In genomic region chr17:28760987-28761562, GRCh38 we compare ENCODE assay signal across 8 cellular contexts. TPM values are rescaled to one million over a fixed set of nuclear protein-coding genes. Genes with fewer than 3 reads are reported as not detected.
A peak's percentile ranks its signal among the peaks of the same experiment; 100 is the strongest.
DNase-seq lines count a peak whose midpoint lies in the region; ATAC-seq, FAIRE-seq and TF ChIP-seq lines count a peak whose summit lies in the region.

No MANE protein-coding gene starts in this region.

- peak overlapping the region; percentile 94; the same call in 1 of the 2 replicates for H3K18ac ChIP-seq in H1 (ENCODE audit: extremely low read depth, low read length)

- TF ChIP-seq RAD21 in H1 (IDR thresholded peaks at IDR 0.05 in 1 of 2, conservative IDR thresholded peaks at IDR 0.05 in 1 of 2; ENCODE audit: low read depth in 2 of 2, low read length in 2 of 2), result no peak; a peak in 1 of 4 replicates

- peaks cover 4 to 22% (median 9%) of the 10 kb centered on the region in 7 donors for H3K4me1 Mint-ChIP-seq in naive thymus-derived CD4-positive, alpha-beta T cell

- H3K9me3 ChIP-seq in H1 (ENCODE audit: insufficient read depth in 2 of 2, low read depth in 1 of 2, low read length in 1 of 2), result no peaks in the 10 kb centered on the region
- no peaks in the 10 kb centered on the region for H3K9me3 ChIP-seq in naive thymus-derived CD4-positive, alpha-beta T cell (ENCODE audit: control insufficient read depth in 2 of 3, low read length in 3 of 3)
- no peaks in the 10 kb centered on the region for H3K9me3 ChIP-seq in ascending aorta

- H3K4me3 Mint-ChIP-seq in naive thymus-derived CD4-positive, alpha-beta T cell, result no peak overlapping the region

- peaks cover 0 to 10% of the 10 kb centered on the region in 2 experiments; a peak in 1 of 4 replicates for H3K79me2 ChIP-seq in H1 (ENCODE audit: control insufficient read depth in 1 of 2, insufficient read depth in 2 of 2, low read length in 2 of 2)

- peak in 1 of 2 experiments; percentile 25; a peak in 1 of 3 replicates for TF ChIP-seq EP300 in H1 (IDR thresholded peaks at IDR 0.05; ENCODE audit: borderline replicate concordance in 1 of 2, low read depth in 2 of 2, low read length in 2 of 2)

- no peak overlapping the region for H3K23ac ChIP-seq in H1 (ENCODE audit: insufficient read length)

- ATAC-seq in naive thymus-derived CD4-positive, alpha-beta T cell, result peak; percentile 50

- H3K56ac ChIP-seq in H1 (replicated peaks; ENCODE audit: insufficient read length, low read depth, low read length), result no peak overlapping the region

- H3K36me3 ChIP-seq in H1 (ENCODE audit: control insufficient read depth in 2 of 4, insufficient read depth in 4 of 4, low read length in 3 of 4) (peaks cover 17 to 36% (median 25%) of the 10 kb centered on the region in 4 experiments), ascending aorta (peaks cover 18 to 37% of the 10 kb centered on the region in 2 donors)
- peaks cover 0 to 68% (median 27%) of the 10 kb centered on the region in 3 experiments for H3K36me3 ChIP-seq in naive thymus-derived CD4-positive, alpha-beta T cell (ENCODE audit: control insufficient read depth in 2 of 3, insufficient read depth in 3 of 3, low read length in 3 of 3)

- 0 out of 2 replicates have a peak overlapping the region, but pooled peaks have one; percentile 20 for H2AK5ac ChIP-seq in H1 (ENCODE audit: low read depth, low read length)

- H4K91ac ChIP-seq in H1 (replicated peaks; ENCODE audit: insufficient read length, low read length), result peak overlapping the region; percentile 78

- H2BK5ac ChIP-seq in H1 (ENCODE audit: low read depth, low read length), result peak overlapping the region; percentile 96; the same call in 1 of the 2 replicates

- no peaks in the 10 kb centered on the region for H3K23me2 ChIP-seq in H1 (ENCODE audit: low read depth, low read length)

- no peak overlapping the region for H4K5ac ChIP-seq in H1 (ENCODE audit: insufficient read length, low read depth, low read length)

- H3K9me3 Mint-ChIP-seq in naive thymus-derived CD4-positive, alpha-beta T cell, result no peaks in the 10 kb centered on the region

- no peak overlapping the region for H3K9ac ChIP-seq in H1 (replicated peaks in 1 of 4; ENCODE audit: extremely low read depth in 1 of 4, low read depth in 3 of 4, low read length in 3 of 4)

- H3K4ac ChIP-seq in H1 (replicated peaks; ENCODE audit: insufficient read length, low read depth, low read length), result no peak overlapping the region

- H3K4me1 ChIP-seq in H1 (replicated peaks in 1 of 4; ENCODE audit: control insufficient read depth in 3 of 4, insufficient read depth in 4 of 4, low read length in 3 of 4) (peaks cover 9 to 25% (median 18%) of the 10 kb centered on the region in 4 experiments), ascending aorta (no peaks in the 10 kb centered on the region)
- no peaks in the 10 kb centered on the region for H3K4me1 ChIP-seq in naive thymus-derived CD4-positive, alpha-beta T cell (ENCODE audit: control insufficient read depth in 2 of 2, insufficient read depth in 2 of 2, low read length in 2 of 2)

- H4K20me1 ChIP-seq in H1 (replicated peaks in 1 of 2; ENCODE audit: control insufficient read depth in 1 of 2, insufficient read depth in 2 of 2, low read length in 2 of 2), result peaks cover 0 to 4% of the 10 kb centered on the region in 2 experiments

- TF ChIP-seq CTCF in H1 (IDR thresholded peaks at IDR 0.05; ENCODE audit: control extremely low read depth in 1 of 3, insufficient read depth in 1 of 3, low read depth in 1 of 3, low read length in 3 of 3), result no peak
- TF ChIP-seq CTCF in ascending aorta (IDR thresholded peaks at IDR 0.05), result no peak

- H3K36me3 Mint-ChIP-seq in naive thymus-derived CD4-positive, alpha-beta T cell, result peaks cover 5 to 36% (median 9%) of the 10 kb centered on the region in 5 donors

- in situ Hi-C loops in G401 (cut with HindIII; ENCODE audit: low sequenced_read_pairs) (loop anchor here (5.0 kb wide), 1 partner anchor 116 kb away; no protein-coding TSS in a partner anchor), ACHN (cut with HindIII; ENCODE audit: low pct_ligation_motif_present, low pct_unique_long_range_greater_than_20kb, low sequenced_read_pairs) (no loop called here)

- H3K27ac Mint-ChIP-seq in naive thymus-derived CD4-positive, alpha-beta T cell, result no peak overlapping the region

- no peak overlapping the region for H2AFZ ChIP-seq in H1 (ENCODE audit: low read length)

- intact Hi-C loops in naive thymus-derived CD4-positive, alpha-beta T cell (cut with micrococcal nuclease), result loop anchor here in 1 of 2 donors (10.0 kb wide), 1 partner anchor 54 kb away; no protein-coding TSS in a partner anchor
- intact Hi-C loops in ascending aorta (cut with DNase I), result loop anchor here (5.0 kb wide), 3 partner anchors 34 to 136 kb away; partner anchors contain the start of genes FLOT2, NEK8 and TLCD1

- H2BK120ac ChIP-seq in H1 (replicated peaks; ENCODE audit: low read depth, low read length), result peak overlapping the region; percentile 52

- POLR2A ChIA-PET in H1 (lab: Charles Lee; ENCODE audit: partially characterized antibody), result interaction anchor here (0.6 to 11.4 kb wide), 24 partner anchors 12 to 188 kb away, joined by 3 to 240 read pairs (median 4); partner anchors contain the start of genes FAM222B, FLOT2, NEK8 and RPL23A
- POLR2A ChIA-PET in naive thymus-derived CD4-positive, alpha-beta T cell (lab: Charles Lee), result interaction anchor here (0.6 to 1.2 kb wide), 8 partner anchors 12 to 416 kb away, joined by 3 to 4 read pairs (median 3); partner anchors contain the start of gene FAM222B

- FAIRE-seq in H1 (lab: Jason Lieb, UNC), result peak; percentile 83

- WGBS in H1 (ENCODE audit: extremely low coverage in 1 of 2, insufficient coverage in 1 of 2, insufficient read length in 1 of 2, insufficient replicate concordance in 2 of 2, low coverage in 1 of 2, low lambda C conversion rate in 2 of 2, missing lambda C conversion rate in 1 of 2), 2 experiments, result 3% methylated on average over 7 of the region's 7 CpGs; no CpG with 5 or more reads in 1 of the 2 experiments

- H3K4me2 ChIP-seq in H1 (ENCODE audit: insufficient read depth in 1 of 2, low read depth in 2 of 2, low read length in 2 of 2), result peak overlapping the region; percentile 51 to 62

- no peaks in the 10 kb centered on the region for H3K27me3 Mint-ChIP-seq in naive thymus-derived CD4-positive, alpha-beta T cell

- H3K27me3 ChIP-seq in H1 (replicated peaks in 1 of 4; ENCODE audit: control insufficient read depth in 3 of 4, extremely low read depth in 1 of 4, insufficient read depth in 3 of 4, low read length in 3 of 4), result no peaks in the 10 kb centered on the region
- no peaks in the 10 kb centered on the region for H3K27me3 ChIP-seq in naive thymus-derived CD4-positive, alpha-beta T cell (ENCODE audit: control insufficient read depth in 2 of 2, insufficient read depth in 2 of 2, low read length in 2 of 2)
- no peaks in the 10 kb centered on the region for H3K27me3 ChIP-seq in ascending aorta

- TF ChIP-seq POLR2A in H1 (IDR thresholded peaks at IDR 0.05; ENCODE audit: control extremely low read depth in 1 of 2, low read depth in 2 of 2, low read length in 2 of 2), result no peak

- no peak overlapping the region for H3K14ac ChIP-seq in H1 (ENCODE audit: insufficient read length)

- peak; percentile 92 for DNase-seq in G401 (ENCODE audit: low spot score)
- peak; percentile 92 for DNase-seq in NCI-H69 (lab: John Stamatoyannopoulos, UW)
- DNase-seq in H1 (ENCODE audit: low read depth in 1 of 2, low spot score in 2 of 2), result peak in 1 of 2 experiments; percentile 83
- DNase-seq in naive thymus-derived CD4-positive, alpha-beta T cell, result no peak
- DNase-seq in HuH-7 (ENCODE audit: low spot score), result no peak
- DNase-seq in activated CD4-positive, CD25-positive, alpha-beta regulatory T cell (lab: John Stamatoyannopoulos, UW), result no peak
- DNase-seq in ascending aorta (ENCODE audit: low spot score in 2 of 2), result no peak
- no peak for DNase-seq in ACHN

- CTCF ChIA-PET in H1 (lab: Charles Lee; ENCODE audit: partially characterized antibody), result interaction anchor here (0.6 to 7.3 kb wide), 19 partner anchors 9 to 192 kb away, joined by 3 to 134 read pairs (median 9); partner anchors contain the start of genes DHRS13, FLOT2, NEK8 and TLCD1
- CTCF ChIA-PET in naive thymus-derived CD4-positive, alpha-beta T cell (lab: Charles Lee), result interaction anchor here (0.7 to 4.7 kb wide), 8 partner anchors 20 to 157 kb away, joined by 3 to 54 read pairs (median 4); partner anchors contain the start of gene DHRS13

- H2BK12ac ChIP-seq in H1 (ENCODE audit: low read depth, low read length), result peak overlapping the region; percentile 89; the same call in 1 of the 2 replicates

- H3K27ac ChIP-seq in H1 (ENCODE audit: low read depth, low read length) (peak overlapping the region; percentile 44; the same call in 1 of the 2 replicates), ascending aorta (no peak overlapping the region)
- no peak overlapping the region for H3K27ac ChIP-seq in naive thymus-derived CD4-positive, alpha-beta T cell (ENCODE audit: low read depth, low read length)

- H3K4me3 ChIP-seq in H1 (ENCODE audit: extremely low read depth in 1 of 4, insufficient read depth in 2 of 4, low read depth in 3 of 4, low read length in 4 of 4) (peak overlapping the region in 2 of 4 experiments; percentile 1 to 26; a peak in 1 of 8 replicates), ascending aorta (no peak overlapping the region)
- no peak overlapping the region for H3K4me3 ChIP-seq in naive thymus-derived CD4-positive, alpha-beta T cell (ENCODE audit: low read length)

- no peak overlapping the region for H4K8ac ChIP-seq in H1 (ENCODE audit: extremely low read depth, insufficient read depth, low read length)

- H3K79me1 ChIP-seq in H1 (ENCODE audit: low read depth, low read length), result no peaks in the 10 kb centered on the region; the same call in 1 of the 2 replicates

- peak overlapping the region; percentile 95 for H2BK20ac ChIP-seq in H1 (ENCODE audit: low read length)

- no peak overlapping the region for H2BK15ac ChIP-seq in H1 (ENCODE audit: low read length)

RNA-seq across cellular contexts. Expression of gene TRAF4, which starts 17.3 kb away (rescaled TPM):
- 51.8 and 69.0 TPM in 2 replicates for total RNA-seq in G401 (2014; rRNA removed; shearing (Covaris generic))
- 167 TPM in 2 replicates for total RNA-seq in H1 (2021; fragmentation: NEBNext Ultra II Directional; extraction: Animal tissue kit (Norgen Biotek cat#: 25700))
- polyA plus RNA-seq in H1 (2011; rRNA removed), result 170 and 282 TPM in 2 replicates
- 199 TPM for polyA plus RNA-seq in H1 (2011; cell fraction: cytosol; rRNA removed)
- 535 TPM for polyA plus RNA-seq in H1 (2011; cell fraction: nucleus; rRNA removed)
- polyA plus RNA-seq in H1 (2012, experiment 1 of 2), result 73.4 to 130 TPM (median 126 TPM) in 4 replicates
- 133 TPM for polyA plus RNA-seq in H1 (2012, experiment 2 of 2)
- 141 TPM for polyA plus RNA-seq in H1 (2013, experiment 1 of 2)
- 132 TPM for polyA plus RNA-seq in H1 (2013, experiment 2 of 2)
- polyA minus RNA-seq in H1 (2011; rRNA and poly(A)+ RNA removed), result 127 and 172 TPM in 2 replicates
- polyA minus RNA-seq in H1 (2011; cell fraction: cytosol; rRNA and poly(A)+ RNA removed), result 127 TPM
- polyA minus RNA-seq in H1 (2011; cell fraction: nucleus; rRNA and poly(A)+ RNA removed), result 288 TPM
- 100 to 1,000 TPM in 2 of 5 experiments, 10 to 100 TPM in 3; 22.3 to 228 (median 81.6) TPM for total RNA-seq in naive thymus-derived CD4-positive, alpha-beta T cell
- 1 to 10 TPM; 1.3 to 2.3 TPM for polyA plus RNA-seq in naive thymus-derived CD4-positive, alpha-beta T cell
- total RNA-seq in ascending aorta, result 53.2 TPM

RNA-seq across cellular contexts. Expression of gene NEK8, which starts 32.5 kb away (rescaled TPM):
- 10.2 and 15.1 TPM in 2 replicates for total RNA-seq in G401 (2014; rRNA removed; shearing (Covaris generic))
- total RNA-seq in H1 (2021; fragmentation: NEBNext Ultra II Directional; extraction: Animal tissue kit (Norgen Biotek cat#: 25700)), result 14.9 and 16.8 TPM in 2 replicates
- 23.3 and 23.4 TPM in 2 replicates for polyA plus RNA-seq in H1 (2011; rRNA removed)
- 30.0 TPM for polyA plus RNA-seq in H1 (2011; cell fraction: cytosol; rRNA removed)
- 57.5 TPM for polyA plus RNA-seq in H1 (2011; cell fraction: nucleus; rRNA removed)
- polyA plus RNA-seq in H1 (2012, experiment 1 of 2), result 19.9 to 22.9 TPM (median 20.6 TPM) in 4 replicates
- 12.2 TPM for polyA plus RNA-seq in H1 (2012, experiment 2 of 2)
- polyA plus RNA-seq in H1 (2013, experiment 1 of 2), result 12.7 TPM
- 10.6 TPM for polyA plus RNA-seq in H1 (2013, experiment 2 of 2)
- 57.7 and 64.5 TPM in 2 replicates for polyA minus RNA-seq in H1 (2011; rRNA and poly(A)+ RNA removed)
- 11.2 TPM for polyA minus RNA-seq in H1 (2011; cell fraction: cytosol; rRNA and poly(A)+ RNA removed)
- 46.1 TPM for polyA minus RNA-seq in H1 (2011; cell fraction: nucleus; rRNA and poly(A)+ RNA removed)
- total RNA-seq in naive thymus-derived CD4-positive, alpha-beta T cell, result 10 to 100 TPM in 3 of 5 experiments, 1 to 10 TPM in 2; 7.5 to 12.8 (median 11.3) TPM
- polyA plus RNA-seq in naive thymus-derived CD4-positive, alpha-beta T cell, result 1 to 10 TPM; 3.3 to 4.5 TPM
- total RNA-seq in ascending aorta, result 3.2 TPM

RNA-seq across cellular contexts. Expression of gene TLCD1, which starts 35.0 kb away (rescaled TPM):
- 9.2 and 12.1 TPM in 2 replicates for total RNA-seq in G401 (2014; rRNA removed; shearing (Covaris generic))
- 40.7 and 45.3 TPM in 2 replicates for total RNA-seq in H1 (2021; fragmentation: NEBNext Ultra II Directional; extraction: Animal tissue kit (Norgen Biotek cat#: 25700))
- 101 and 128 TPM in 2 replicates for polyA plus RNA-seq in H1 (2011; rRNA removed)
- polyA plus RNA-seq in H1 (2011; cell fraction: cytosol; rRNA removed), result 68.5 TPM
- 49.5 TPM for polyA plus RNA-seq in H1 (2011; cell fraction: nucleus; rRNA removed)
- polyA plus RNA-seq in H1 (2012, experiment 1 of 2), result 52.1 to 60.3 TPM (median 56.3 TPM) in 4 replicates
- 75.5 TPM for polyA plus RNA-seq in H1 (2012, experiment 2 of 2)
- 78.2 TPM for polyA plus RNA-seq in H1 (2013, experiment 1 of 2)
- polyA plus RNA-seq in H1 (2013, experiment 2 of 2), result 86.3 TPM
- polyA minus RNA-seq in H1 (2011; rRNA and poly(A)+ RNA removed), result 56.0 and 64.2 TPM in 2 replicates
- polyA minus RNA-seq in H1 (2011; cell fraction: cytosol; rRNA and poly(A)+ RNA removed), result 19.7 TPM
- 40.5 TPM for polyA minus RNA-seq in H1 (2011; cell fraction: nucleus; rRNA and poly(A)+ RNA removed)
- 1 to 10 TPM in 1 of 5 experiments, under 1 TPM in 2, not detected in 2; 0.69 to 3.0 (median 0.79) TPM for total RNA-seq in naive thymus-derived CD4-positive, alpha-beta T cell
- not detected for polyA plus RNA-seq in naive thymus-derived CD4-positive, alpha-beta T cell
- total RNA-seq in ascending aorta, result not detected

RNA-seq across cellular contexts. Expression of gene RPL23A, which starts 41.3 kb away (rescaled TPM):
- 1,133 and 1,289 TPM in 2 replicates for total RNA-seq in G401 (2014; rRNA removed; shearing (Covaris generic))
- total RNA-seq in H1 (2021; fragmentation: NEBNext Ultra II Directional; extraction: Animal tissue kit (Norgen Biotek cat#: 25700)), result 2,145 and 2,163 TPM in 2 replicates
- 884 and 1,227 TPM in 2 replicates for polyA plus RNA-seq in H1 (2011; rRNA removed)
- 1,258 TPM for polyA plus RNA-seq in H1 (2011; cell fraction: cytosol; rRNA removed)
- polyA plus RNA-seq in H1 (2011; cell fraction: nucleus; rRNA removed), result 306 TPM
- 2,135 to 2,354 TPM (median 2,206 TPM) in 4 replicates for polyA plus RNA-seq in H1 (2012, experiment 1 of 2)
- polyA plus RNA-seq in H1 (2012, experiment 2 of 2), result 1,447 TPM
- 3,898 TPM for polyA plus RNA-seq in H1 (2013, experiment 1 of 2)
- polyA plus RNA-seq in H1 (2013, experiment 2 of 2), result 3,934 TPM
- polyA minus RNA-seq in H1 (2011; rRNA and poly(A)+ RNA removed), result 698 and 961 TPM in 2 replicates
- polyA minus RNA-seq in H1 (2011; cell fraction: cytosol; rRNA and poly(A)+ RNA removed), result 469 TPM
- polyA minus RNA-seq in H1 (2011; cell fraction: nucleus; rRNA and poly(A)+ RNA removed), result 493 TPM
- total RNA-seq in naive thymus-derived CD4-positive, alpha-beta T cell, result 1,000 to 10,000 TPM; 1,887 to 3,452 (median 3,095) TPM
- 1,000 to 10,000 TPM; 5,029 to 6,337 TPM for polyA plus RNA-seq in naive thymus-derived CD4-positive, alpha-beta T cell
- total RNA-seq in ascending aorta, result 491 TPM

RNA-seq across cellular contexts. Expression of gene RAB34, which starts 43.4 kb away (rescaled TPM):
- 373 TPM in 2 replicates for total RNA-seq in G401 (2014; rRNA removed; shearing (Covaris generic))
- 236 and 237 TPM in 2 replicates for total RNA-seq in H1 (2021; fragmentation: NEBNext Ultra II Directional; extraction: Animal tissue kit (Norgen Biotek cat#: 25700))
- 305 and 317 TPM in 2 replicates for polyA plus RNA-seq in H1 (2011; rRNA removed)
- 271 TPM for polyA plus RNA-seq in H1 (2011; cell fraction: cytosol; rRNA removed)
- 400 TPM for polyA plus RNA-seq in H1 (2011; cell fraction: nucleus; rRNA removed)
- polyA plus RNA-seq in H1 (2012, experiment 1 of 2), result 251 to 292 TPM (median 264 TPM) in 4 replicates
- polyA plus RNA-seq in H1 (2012, experiment 2 of 2), result 494 TPM
- 193 TPM for polyA plus RNA-seq in H1 (2013, experiment 1 of 2)
- 187 TPM for polyA plus RNA-seq in H1 (2013, experiment 2 of 2)
- 277 and 302 TPM in 2 replicates for polyA minus RNA-seq in H1 (2011; rRNA and poly(A)+ RNA removed)
- 114 TPM for polyA minus RNA-seq in H1 (2011; cell fraction: cytosol; rRNA and poly(A)+ RNA removed)
- 81.9 TPM for polyA minus RNA-seq in H1 (2011; cell fraction: nucleus; rRNA and poly(A)+ RNA removed)
- 10 to 100 TPM; 11.0 to 50.2 (median 16.4) TPM for total RNA-seq in naive thymus-derived CD4-positive, alpha-beta T cell
- 10 to 100 TPM; 12.2 to 19.2 TPM for polyA plus RNA-seq in naive thymus-derived CD4-positive, alpha-beta T cell
- 172 TPM for total RNA-seq in ascending aorta

Comparison
In these comparisons a context has a peak if more than half of its experiments do, and no peak if none do; other contexts are left out.
1. DNase-seq: peak in G401 (single experiment) and NCI-H69 (single experiment); none in naive thymus-derived CD4-positive, alpha-beta T cell (0 of 9), HuH-7 (single experiment), activated CD4-positive, CD25-positive, alpha-beta regulatory T cell (0 of 4), ascending aorta (0 of 2) and ACHN (single experiment).